8 cellular contexts compared by ENCODE assay signal in genomic region chr12:131224568-131224945, GRCh38.
A peak's percentile ranks its signal among the peaks of the same experiment; 100 is the strongest.
DNase-seq lines count a peak whose midpoint lies in the region; ATAC-seq and TF ChIP-seq lines count a peak whose summit lies in the region.
"Not testable (repeated sequence)": the region's sequence is repeated elsewhere in the genome, so short reads cannot be mapped to it uniquely, and the experiment has no call there.

No MANE protein-coding gene starts in this region.

- H3K9me3 Mint-ChIP-seq in activated CD4-positive, alpha-beta T cell treated with anti-CD3 and anti-CD28 coated beads for 36 hours (ENCODE audit: low read depth); activated naive CD8-positive, alpha-beta T cell treated with anti-CD3 and anti-CD28 coated beads, Interleukin-2, amount 50 U/mL, for 24 hours; naive thymus-derived CD4-positive, alpha-beta T cell; stimulated activated naive CD8-positive, alpha-beta T cell treated with anti-CD3 and anti-CD28 coated beads, Interleukin-15, amount 100 ng/mL, for 72 hours: not testable (repeated sequence)

- not testable (repeated sequence) for H3K9ac ChIP-seq in DND-41 (ENCODE audit: low read depth, low read length)

- not testable (repeated sequence) for H3K4me2 ChIP-seq in DND-41 (ENCODE audit: insufficient read depth, low read length)

- in situ Hi-C loops in KBM-7 (cut with MboI; ENCODE audit: low pct_unique_long_range_greater_than_20kb, low sequenced_read_pairs) = not testable (repeated sequence)

- not testable (repeated sequence) for H3K27ac ChIP-seq in DND-41 (ENCODE audit: low read length); naive thymus-derived CD4-positive, alpha-beta T cell (ENCODE audit: low read depth, low read length)

- not testable (repeated sequence) for H2AFZ ChIP-seq in DND-41 (ENCODE audit: low read depth, low read length)

- not testable (repeated sequence) for H3K4me3 ChIP-seq in DND-41 (ENCODE audit: low read depth in 1 of 2, low read length in 2 of 2); naive thymus-derived CD4-positive, alpha-beta T cell (ENCODE audit: low read length)

- H3K27me3 ChIP-seq in DND-41 (ENCODE audit: insufficient read depth, low read length, poor library complexity) = peaks cover 11% of the 10 kb centered on the region
- H3K27me3 ChIP-seq in naive thymus-derived CD4-positive, alpha-beta T cell (ENCODE audit: control insufficient read depth in 2 of 2, insufficient read depth in 2 of 2, low read length in 2 of 2) = not testable (repeated sequence)

- not testable (repeated sequence) for H3K27ac Mint-ChIP-seq in activated CD4-positive, alpha-beta T cell treated with anti-CD3 and anti-CD28 coated beads for 36 hours; activated naive CD8-positive, alpha-beta T cell treated with anti-CD3 and anti-CD28 coated beads, Interleukin-2, amount 50 U/mL, for 24 hours; naive thymus-derived CD4-positive, alpha-beta T cell; stimulated activated naive CD8-positive, alpha-beta T cell treated with anti-CD3 and anti-CD28 coated beads, Interleukin-15, amount 100 ng/mL, for 72 hours

- not testable (repeated sequence) for H3K9me3 ChIP-seq in DND-41 (ENCODE audit: insufficient read depth, low read length, severe bottlenecking); naive thymus-derived CD4-positive, alpha-beta T cell (ENCODE audit: control insufficient read depth in 2 of 3, low read length in 3 of 3)

- POLR2A ChIA-PET in activated CD4-positive, alpha-beta T cell treated with anti-CD3 and anti-CD28 coated beads for 36 hours (lab: Charles Lee); naive thymus-derived CD4-positive, alpha-beta T cell (lab: Charles Lee): not testable (repeated sequence)

- H3K4me3 Mint-ChIP-seq in activated CD4-positive, alpha-beta T cell treated with anti-CD3 and anti-CD28 coated beads for 36 hours; activated naive CD8-positive, alpha-beta T cell treated with anti-CD3 and anti-CD28 coated beads, Interleukin-2, amount 50 U/mL, for 24 hours; stimulated activated naive CD8-positive, alpha-beta T cell treated with anti-CD3 and anti-CD28 coated beads, Interleukin-15, amount 100 ng/mL, for 72 hours: not testable (repeated sequence)
- H3K4me3 Mint-ChIP-seq in naive thymus-derived CD4-positive, alpha-beta T cell = peak overlapping the region in 1 of 10 donors; percentile 20

- not testable (repeated sequence) for H3K4me1 ChIP-seq in DND-41 (ENCODE audit: insufficient read depth, low read length); naive thymus-derived CD4-positive, alpha-beta T cell (ENCODE audit: control insufficient read depth in 2 of 2, insufficient read depth in 2 of 2, low read length in 2 of 2)

- H3K79me2 ChIP-seq in DND-41 (ENCODE audit: insufficient read depth, low read length) = not testable (repeated sequence)

- not testable (repeated sequence) for H4K20me1 ChIP-seq in DND-41 (ENCODE audit: insufficient read depth, low read length)

- not testable (repeated sequence) for H3K36me3 Mint-ChIP-seq in activated CD4-positive, alpha-beta T cell treated with anti-CD3 and anti-CD28 coated beads for 36 hours (ENCODE audit: low read depth); activated naive CD8-positive, alpha-beta T cell treated with anti-CD3 and anti-CD28 coated beads, Interleukin-2, amount 50 U/mL, for 24 hours (ENCODE audit: low read depth); naive thymus-derived CD4-positive, alpha-beta T cell

- peaks cover 11% of the 10 kb centered on the region for H3K27me3 Mint-ChIP-seq in activated CD4-positive, alpha-beta T cell treated with anti-CD3 and anti-CD28 coated beads for 36 hours
- H3K27me3 Mint-ChIP-seq in activated naive CD8-positive, alpha-beta T cell treated with anti-CD3 and anti-CD28 coated beads, Interleukin-2, amount 50 U/mL, for 24 hours = not testable (repeated sequence)
- peaks cover 0 to 19% (median 5%) of the 10 kb centered on the region in 5 donors for H3K27me3 Mint-ChIP-seq in naive thymus-derived CD4-positive, alpha-beta T cell
- peaks cover 39% of the 10 kb centered on the region for H3K27me3 Mint-ChIP-seq in stimulated activated naive CD8-positive, alpha-beta T cell treated with anti-CD3 and anti-CD28 coated beads, Interleukin-15, amount 100 ng/mL, for 72 hours

- H3K36me3 ChIP-seq in DND-41 (ENCODE audit: insufficient read depth, low read length); naive thymus-derived CD4-positive, alpha-beta T cell (ENCODE audit: control insufficient read depth in 2 of 3, insufficient read depth in 3 of 3, low read length in 3 of 3): not testable (repeated sequence)

- not testable (repeated sequence) for DNase-seq in DND-41; activated CD4-positive, alpha-beta T cell treated with anti-CD3 and anti-CD28 coated beads for 36 hours; activated naive CD8-positive, alpha-beta T cell treated with anti-CD3 and anti-CD28 coated beads, Interleukin-2, amount 50 U/mL, for 24 hours; Right ventricle myocardium superior; naive thymus-derived CD4-positive, alpha-beta T cell; stimulated activated naive CD8-positive, alpha-beta T cell treated with anti-CD3 and anti-CD28 coated beads, Interleukin-15, amount 100 ng/mL, for 72 hours
- DNase-seq in KBM-7 = peak; percentile 88
- peak; percentile 16 for DNase-seq in RPMI8226

- ATAC-seq in DND-41 (ENCODE audit: insufficient read depth, low read depth) (peak; percentile 51; the same call in 2 of the 3 replicates), Right ventricle myocardium superior (ENCODE audit: poor library complexity) (peak; percentile 20)
- ATAC-seq in activated CD4-positive, alpha-beta T cell treated with anti-CD3 and anti-CD28 coated beads for 36 hours = peak; percentile 49
- peak; percentile 22 for ATAC-seq in activated naive CD8-positive, alpha-beta T cell treated with anti-CD3 and anti-CD28 coated beads, Interleukin-2, amount 50 U/mL, for 24 hours
- peak; percentile 39 for ATAC-seq in naive thymus-derived CD4-positive, alpha-beta T cell
- peak; percentile 37 for ATAC-seq in stimulated activated naive CD8-positive, alpha-beta T cell treated with anti-CD3 and anti-CD28 coated beads, Interleukin-15, amount 100 ng/mL, for 72 hours

- CTCF ChIA-PET in activated CD4-positive, alpha-beta T cell treated with anti-CD3 and anti-CD28 coated beads for 36 hours (lab: Charles Lee); naive thymus-derived CD4-positive, alpha-beta T cell (lab: Charles Lee): not testable (repeated sequence)

- H3K4me1 Mint-ChIP-seq in activated CD4-positive, alpha-beta T cell treated with anti-CD3 and anti-CD28 coated beads for 36 hours; activated naive CD8-positive, alpha-beta T cell treated with anti-CD3 and anti-CD28 coated beads, Interleukin-2, amount 50 U/mL, for 24 hours: not testable (repeated sequence)
- H3K4me1 Mint-ChIP-seq in naive thymus-derived CD4-positive, alpha-beta T cell = peaks cover 7 to 12% (median 9%) of the 10 kb centered on the region in 7 donors
- H3K4me1 Mint-ChIP-seq in stimulated activated naive CD8-positive, alpha-beta T cell treated with anti-CD3 and anti-CD28 coated beads, Interleukin-15, amount 100 ng/mL, for 72 hours = peaks cover 16% of the 10 kb centered on the region

- TF ChIP-seq CTCF in DND-41 (IDR thresholded peaks at IDR 0.05; ENCODE audit: borderline replicate concordance, extremely low read depth, low read length, poor library complexity, severe bottlenecking) = not testable (repeated sequence)

- intact Hi-C loops in activated CD4-positive, alpha-beta T cell treated with anti-CD3 and anti-CD28 coated beads for 36 hours (cut with DNase I, micrococcal nuclease); Right ventricle myocardium superior (cut with DNase I); naive thymus-derived CD4-positive, alpha-beta T cell (cut with micrococcal nuclease): not testable (repeated sequence)
